20 cellular contexts compared by ENCODE assay signal in the genomic region with DNA sequence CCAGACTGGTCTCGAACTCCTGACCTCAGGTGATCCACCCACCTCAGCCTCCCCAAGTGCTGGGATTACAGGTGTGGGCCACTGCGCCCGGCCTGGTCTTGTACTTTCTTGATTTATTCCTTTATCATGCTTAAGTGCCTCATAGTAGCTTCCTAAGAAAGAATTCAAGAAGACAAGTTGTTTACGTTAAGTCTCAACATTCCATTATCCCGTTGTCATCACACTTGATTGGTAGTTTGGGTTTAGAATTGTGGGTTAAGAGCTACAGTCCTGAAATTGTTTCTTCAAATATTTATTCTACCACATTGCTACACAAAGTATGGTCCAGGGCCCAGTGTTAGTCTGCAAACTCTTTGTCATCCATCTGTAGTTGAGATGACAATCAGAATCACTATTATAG.
DNase-seq lines count a peak whose midpoint lies in the region; ATAC-seq and TF ChIP-seq lines count a peak whose summit lies in the region.
"Had no signal": no experiment of that assay in that cellular context is flagged by ENCODE, and none has a peak within 500 bp of the region (broad histone marks: within the 10 kb centered on the region; RNA-seq: fewer than 3 reads in every experiment).

No MANE protein-coding gene starts in this region.

- H3K4me1 Mint-ChIP-seq in endodermal cell, result peaks cover 19% of the 10 kb centered on the region
- H3K4me1 Mint-ChIP-seq: stimulated activated naive CD8-positive, alpha-beta T cell treated with anti-CD3 and anti-CD28 coated beads, Interleukin-15, amount 100 ng/mL, for 72 hours had no signal

- no peak overlapping the region for H3K27ac ChIP-seq in endodermal cell (ENCODE audit: low read depth, low read length)
- H3K27ac ChIP-seq: BLaER1 treated with 17β-estradiol and CSF1 and Interleukin-3, amounts not matched to agents 10 nM and 100 nM; epithelial cell of prostate; ovary had no signal

- peaks cover 5% of the 10 kb centered on the region for H3K36me3 ChIP-seq in endodermal cell (ENCODE audit: control insufficient read depth, insufficient read depth, low read length)
- H3K36me3 ChIP-seq: BLaER1 treated with 17β-estradiol and CSF1 and Interleukin-3, amounts not matched to agents 10 nM and 100 nM; ovary had no signal

- peak; percentile 6 for DNase-seq in Caki2 (ENCODE audit: low read depth)
- DNase-seq in LHCN-M2 (ENCODE audit: low read depth), result peak; percentile 34
- DNase-seq in endodermal cell, result peak; percentile 59
- peak; percentile 15 for DNase-seq in renal cortical epithelial cell (ENCODE audit: low read depth)
- DNase-seq in NCI-H1092 (lab: John Stamatoyannopoulos, UW), result no peak
- no peak for DNase-seq in activated T-cell treated with anti-CD3 and anti-CD28 coated beads for 4 hours
- DNase-seq: activated CD4-positive, alpha-beta memory T cell treated with anti-CD3 and anti-CD28 coated beads for 36 hours; activated naive CD4-positive, alpha-beta T cell treated with anti-CD3 and anti-CD28 coated beads, Interleukin-2, amount 50 U/mL, for 16 hours; activated T-cell treated with anti-CD3 and anti-CD28 coated beads, Interleukin-2, amount 50 U/mL, for 1 hour; dermis blood vessel endothelial cell; DMS53; KBM-7; NCI-H2081 treated with DMSO at 0.1 percent for 48 hours; NCI-H510A treated with DMSO at 0.1 percent for 48 hours; ovary; stimulated activated naive CD8-positive, alpha-beta T cell treated with anti-CD3 and anti-CD28 coated beads, Interleukin-15, amount 100 ng/mL, for 72 hours had no signal

- TF ChIP-seq CTCF in endodermal cell (conservative IDR thresholded peaks at IDR 0.05), result no peak

- H3K4me3 ChIP-seq in endodermal cell (ENCODE audit: low read length), result no peak overlapping the region
- H3K4me3 ChIP-seq: BLaER1 treated with 17β-estradiol and CSF1 and Interleukin-3, amounts not matched to agents 10 nM and 100 nM; ovary had no signal

- in situ Hi-C loops in Caki2 (cut with HindIII; ENCODE audit: low pct_unique_long_range_greater_than_20kb, low sequenced_read_pairs), result no loop called here

- H3K9me3 Mint-ChIP-seq in endodermal cell, result no peaks in the 10 kb centered on the region
- H3K9me3 Mint-ChIP-seq: activated CD4-positive, alpha-beta memory T cell treated with anti-CD3 and anti-CD28 coated beads for 36 hours; stimulated activated naive CD8-positive, alpha-beta T cell treated with anti-CD3 and anti-CD28 coated beads, Interleukin-15, amount 100 ng/mL, for 72 hours; type B pancreatic cell had no signal

- H3K4me1 ChIP-seq in endodermal cell (ENCODE audit: control insufficient read depth, insufficient read depth, low read length), result no peaks in the 10 kb centered on the region
- H3K4me1 ChIP-seq: BLaER1 treated with 17β-estradiol and CSF1 and Interleukin-3, amounts not matched to agents 10 nM and 100 nM had no signal

- H3K36me3 Mint-ChIP-seq in endodermal cell (ENCODE audit: low read depth), result no peaks in the 10 kb centered on the region
- H3K36me3 Mint-ChIP-seq: activated CD4-positive, alpha-beta memory T cell treated with anti-CD3 and anti-CD28 coated beads for 36 hours; type B pancreatic cell had no signal

- H3K27ac Mint-ChIP-seq in endodermal cell, result peak overlapping the region; percentile 80
- H3K27ac Mint-ChIP-seq: activated CD4-positive, alpha-beta memory T cell treated with anti-CD3 and anti-CD28 coated beads for 36 hours; stimulated activated naive CD8-positive, alpha-beta T cell treated with anti-CD3 and anti-CD28 coated beads, Interleukin-15, amount 100 ng/mL, for 72 hours; type B pancreatic cell had no signal

- no peak overlapping the region for H3K4me3 Mint-ChIP-seq in endodermal cell
- H3K4me3 Mint-ChIP-seq: activated CD4-positive, alpha-beta memory T cell treated with anti-CD3 and anti-CD28 coated beads for 36 hours; stimulated activated naive CD8-positive, alpha-beta T cell treated with anti-CD3 and anti-CD28 coated beads, Interleukin-15, amount 100 ng/mL, for 72 hours; type B pancreatic cell had no signal

- H3K9me3 ChIP-seq in endodermal cell (ENCODE audit: control insufficient read depth, low read length), result no peaks in the 10 kb centered on the region
- H3K9me3 ChIP-seq: BLaER1 treated with 17β-estradiol and CSF1 and Interleukin-3, amounts not matched to agents 10 nM and 100 nM; ovary had no signal

- 80 to 84% methylated on average over 3 to 4 of the region's 5 CpGs for WGBS in endodermal cell (ENCODE audit: insufficient coverage in 1 of 2, insufficient read length in 1 of 2), 2 experiments

- no peak overlapping the region for H3K9ac ChIP-seq in endodermal cell (ENCODE audit: extremely low read depth, low read length, poor library complexity, severe bottlenecking)
- H3K9ac ChIP-seq: BLaER1 treated with 17β-estradiol and CSF1 and Interleukin-3, amounts not matched to agents 10 nM and 100 nM had no signal

- ATAC-seq in GM21447 (IDR thresholded peaks at IDR 0.05; ENCODE audit: unreplicated experiment), result no peak
- ATAC-seq: stimulated activated naive CD8-positive, alpha-beta T cell treated with anti-CD3 and anti-CD28 coated beads, Interleukin-15, amount 100 ng/mL, for 72 hours had no signal

- peaks cover 8% of the 10 kb centered on the region for H3K27me3 Mint-ChIP-seq in endodermal cell (ENCODE audit: insufficient read depth)
- H3K27me3 Mint-ChIP-seq: activated CD4-positive, alpha-beta memory T cell treated with anti-CD3 and anti-CD28 coated beads for 36 hours; stimulated activated naive CD8-positive, alpha-beta T cell treated with anti-CD3 and anti-CD28 coated beads, Interleukin-15, amount 100 ng/mL, for 72 hours; type B pancreatic cell had no signal

- no peaks in the 10 kb centered on the region for H3K27me3 ChIP-seq in endodermal cell (ENCODE audit: control insufficient read depth, insufficient read depth, low read length, poor library complexity, severe bottlenecking)
- H3K27me3 ChIP-seq: BLaER1 treated with 17β-estradiol and CSF1 and Interleukin-3, amounts not matched to agents 10 nM and 100 nM; ovary had no signal

Comparison
In these comparisons a context has a peak if more than half of its experiments do, and no peak if none do; other contexts are left out.
1. DNase-seq: peak in Caki2 (single experiment), LHCN-M2 (single experiment), endodermal cell (single experiment) and renal cortical epithelial cell (single experiment); none in NCI-H1092 (single experiment) and activated T-cell treated with anti-CD3 and anti-CD28 coated beads for 4 hours (single experiment).